In genomic region chr6:28985396-28986164, GRCh38 we compare ENCODE assay signal across 8 cellular contexts. TPM values are rescaled to one million over a fixed set of nuclear protein-coding genes. Genes with fewer than 3 reads are reported as not detected.
DNase-seq lines count a peak whose midpoint lies in the region; ATAC-seq, FAIRE-seq and TF ChIP-seq lines count a peak whose summit lies in the region.

No MANE protein-coding gene starts in this region.

- no peaks in the 10 kb centered on the region for H3K36me3 Mint-ChIP-seq in astrocyte (ENCODE audit: low read depth, unreplicated experiment)

- intact Hi-C loops in heart right ventricle (cut with DNase I): loop anchor here in 6 of 10 donors (1.0 to 10.0 kb wide), 5 partner anchors 31 to 1511 kb away; partner anchors contain the start of gene ZNF184 (in 1 of the 6)

- H3K27ac ChIP-seq in astrocyte (ENCODE audit: low read depth, low read length): peak overlapping the region; percentile 35
- H3K27ac ChIP-seq in heart right ventricle: peak overlapping the region; percentile 12 to 82 (median 74)

- TF ChIP-seq CTCF in AG09319 (IDR thresholded peaks at IDR 0.05; ENCODE audit: low read depth, low read length): no peak
- no peak for TF ChIP-seq CTCF in astrocyte (IDR thresholded peaks at IDR 0.05; ENCODE audit: insufficient read depth, low read depth, low read length)
- no peak for TF ChIP-seq CTCF in heart right ventricle (IDR thresholded peaks at IDR 0.05)
- TF ChIP-seq CTCF in omental fat pad (IDR thresholded peaks at IDR 0.05): no peak

- POLR2A ChIA-PET in HEK293T (lab: Yijun Ruan, JAX): interaction anchor here (0.6 to 3.5 kb wide), 29 partner anchors 8 to 604 kb away, joined by 3 to 34 read pairs (median 4); partner anchors contain the start of gene TRIM27

- peak; percentile 96 for DNase-seq in AG09319 (ENCODE audit: extremely low read depth, low read depth)
- DNase-seq in HEK293T (ENCODE audit: extremely low spot score): peak; percentile 86
- DNase-seq in NCI-H774 (lab: John Stamatoyannopoulos, UW): peak; percentile 93
- peak; percentile 97 for DNase-seq in astrocyte (ENCODE audit: low read depth)
- peak; percentile 70 to 89 for DNase-seq in heart right ventricle
- DNase-seq in omental fat pad (ENCODE audit: low spot score): no peak

- H3K4me1 Mint-ChIP-seq in astrocyte (ENCODE audit: low read depth, unreplicated experiment): peaks cover 9% of the 10 kb centered on the region

- no peaks in the 10 kb centered on the region for H4K20me1 ChIP-seq in astrocyte (ENCODE audit: insufficient read depth, low read length)

- peak; percentile 77 to 89 (median 84) for ATAC-seq in heart right ventricle
- ATAC-seq in omental fat pad (ENCODE audit: low FRiP score): peak; percentile 83
- ATAC-seq in GM19467 (IDR thresholded peaks at IDR 0.05; ENCODE audit: unreplicated experiment): no peak
- no peak for ATAC-seq in HG02610 (IDR thresholded peaks at IDR 0.05; ENCODE audit: unreplicated experiment)

- peak overlapping the region; percentile 83 for H3K4me2 ChIP-seq in astrocyte (ENCODE audit: low read length)

- peaks cover 16% of the 10 kb centered on the region for H3K27me3 Mint-ChIP-seq in astrocyte (ENCODE audit: low read depth, unreplicated experiment)

- peak overlapping the region; percentile 65 for H3K4me3 ChIP-seq in astrocyte (ENCODE audit: insufficient read depth, low read depth, low read length)
- H3K4me3 ChIP-seq in heart right ventricle: peak overlapping the region; percentile 32 to 67 (median 59)

- peak overlapping the region; percentile 99 for H3K27ac Mint-ChIP-seq in astrocyte (ENCODE audit: unreplicated experiment)

- FAIRE-seq in astrocyte (lab: Jason Lieb, UNC): peak; percentile 91

- CTCF ChIA-PET in HEK293T (lab: Yijun Ruan, JAX): interaction anchor here (1.5 kb wide), 1 partner anchor 31 kb away, joined by 6 read pairs; no protein-coding TSS in a partner anchor

- H3K9ac ChIP-seq in astrocyte (ENCODE audit: low read length): peak overlapping the region; percentile 65

- H3K27me3 ChIP-seq in astrocyte (ENCODE audit: insufficient read depth, low read length) (no peaks in the 10 kb centered on the region), heart right ventricle (peaks cover 0 to 24% (median 13%) of the 10 kb centered on the region in 7 donors)

- H2AFZ ChIP-seq in astrocyte (ENCODE audit: low read depth, low read length): peak overlapping the region; percentile 82

- WGBS in heart right ventricle, 2 donors: 6 to 10% methylated on average over 31 of the region's 31 CpGs

- no peaks in the 10 kb centered on the region for H3K9me3 ChIP-seq in astrocyte (ENCODE audit: insufficient read depth, low read depth, low read length)
- H3K9me3 ChIP-seq in heart right ventricle: peaks cover 0 to 11% (median 0%) of the 10 kb centered on the region in 11 donors

- peak overlapping the region; percentile 87 for H3K4me3 Mint-ChIP-seq in astrocyte (ENCODE audit: unreplicated experiment)

- no peaks in the 10 kb centered on the region for H3K79me2 ChIP-seq in astrocyte (ENCODE audit: insufficient read depth, low read length)

- peaks cover 13% of the 10 kb centered on the region for H3K9me3 Mint-ChIP-seq in astrocyte (ENCODE audit: unreplicated experiment)

- H3K4me1 ChIP-seq in astrocyte (ENCODE audit: insufficient read depth, low read length) (peaks cover 12% of the 10 kb centered on the region), heart right ventricle (peaks cover 0 to 38% (median 4%) of the 10 kb centered on the region in 9 donors)

- H3K36me3 ChIP-seq in astrocyte (ENCODE audit: insufficient read depth, low read length) (no peaks in the 10 kb centered on the region), heart right ventricle (no peaks in the 10 kb centered on the region)

TF ChIP-seq in HEK293T, 16 proteins besides CTCF, POLR2A, EP300 and RAD21:
- TF ChIP-seq L3MBTL2 (conservative IDR thresholded peaks at IDR 0.05): peak; percentile 95
- no peak for TF ChIP-seq ARNT (IDR thresholded peaks at IDR 0.05)
TF ChIP-seq in HEK293T: peak in this region for 1.

RNA-seq across cellular contexts. Expression of gene ZNF311, which starts 19.5 kb away (rescaled TPM):
- total RNA-seq in astrocyte (1.2 and 1.7 TPM in 2 replicates), heart right ventricle (under 1 TPM; 0.08 to 0.39 (median 0.22) TPM), omental fat pad (1 to 10 TPM in 1 of 4 donors, under 1 TPM in 3; 0.36 to 1.9 (median 0.59) TPM)
- polyA plus RNA-seq in heart right ventricle: under 1 TPM; 0.25 to 0.66 TPM

RNA-seq across cellular contexts. Expression of gene OR2W1, which starts 59.4 kb away (rescaled TPM):
- not detected in 2 replicates for total RNA-seq in astrocyte
- total RNA-seq in heart right ventricle: not detected
- not detected for polyA plus RNA-seq in heart right ventricle
- total RNA-seq in omental fat pad: not detected

Comparison
In these comparisons a context has a peak if more than half of its experiments do, and no peak if none do; other contexts are left out.
1. ATAC-seq: peak in heart right ventricle (8 of 8) and omental fat pad (single experiment); none in GM19467 (single experiment) and HG02610 (single experiment).